ENCODE assay signal across 37 cellular contexts in the genomic region with DNA sequence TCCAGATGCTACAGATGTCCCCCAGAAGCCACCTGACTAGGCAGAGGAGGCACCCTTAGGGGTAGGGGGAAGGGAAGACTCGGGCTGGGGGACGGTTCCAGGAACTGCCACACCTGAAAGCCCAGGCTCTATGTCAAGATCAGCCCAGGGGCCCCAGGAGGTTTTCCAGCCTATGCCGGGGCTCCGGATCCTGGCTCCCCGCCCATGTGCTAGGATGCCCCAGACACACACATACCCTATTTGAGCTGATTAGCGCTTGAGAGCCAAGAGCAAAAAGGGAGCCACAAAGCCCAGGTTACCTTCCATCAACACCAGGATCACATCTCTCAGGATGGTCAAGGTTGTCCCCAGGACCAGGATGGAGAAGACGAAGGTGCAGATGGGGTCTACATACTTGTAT. TPM values are rescaled to one million over a fixed set of nuclear protein-coding genes. Genes with fewer than 3 reads are reported as not detected.
"Had no signal": no experiment of that assay in that cellular context is flagged by ENCODE, and none has a peak within 500 bp of the region (broad histone marks: within the 10 kb centered on the region; RNA-seq: fewer than 3 reads in every experiment).

No MANE protein-coding gene starts in this region.

- ATAC-seq: activated CD8-positive, alpha-beta memory T cell treated with anti-CD3 and anti-CD28 coated beads, Interleukin-2, amount 10 ng/mL, durations not matched to agents 7 days and 5 days; activated CD8-positive, alpha-beta T cell treated with anti-CD3 and anti-CD28 coated beads, Interleukin-2, amount 10 ng/mL, durations not matched to agents 7 days and 5 days; activated naive CD8-positive, alpha-beta T cell treated with anti-CD3 and anti-CD28 coated beads, Interleukin-2, amount 50 U/mL, for 24 hours had no signal

- H3K27ac ChIP-seq: cardiac muscle cell, colonic mucosa, VCaP had no signal

- H3K36me3 ChIP-seq: cardiac muscle cell, colonic mucosa had no signal

- H3K9me3 ChIP-seq: colonic mucosa had no signal

- H3K27ac Mint-ChIP-seq: activated B cell treated with CpG ODN at 0.5 μM for 24 hours; activated CD4-positive, alpha-beta memory T cell treated with anti-CD3 and anti-CD28 coated beads, Interleukin-2, amount 10 ng/mL, durations not matched to agents 7 days and 5 days; activated CD4-positive, alpha-beta T cell treated with anti-CD3 and anti-CD28 coated beads, Interleukin-2, amount 10 ng/mL, durations not matched to agents 24 days and 14 days; activated CD8-positive, alpha-beta memory T cell treated with anti-CD3 and anti-CD28 coated beads, Interleukin-2, amount 10 ng/mL, durations not matched to agents 7 days and 5 days; activated CD8-positive, alpha-beta T cell treated with anti-CD3 and anti-CD28 coated beads, Interleukin-2, amount 10 ng/mL, durations not matched to agents 7 days and 5 days; activated naive CD4-positive, alpha-beta T cell treated with anti-CD3 and anti-CD28 coated beads, Interleukin-2, amount 10 ng/mL, durations not matched to agents 7 days and 5 days; activated naive CD4-positive, alpha-beta T cell treated with anti-CD3 and anti-CD28 coated beads, Interleukin-2, amount 50 U/mL, for 24 hours; activated naive CD8-positive, alpha-beta T cell; activated naive CD8-positive, alpha-beta T cell treated with anti-CD3 and anti-CD28 coated beads, Interleukin-2, amount 10 ng/mL, durations not matched to agents 7 days and 5 days; activated naive CD8-positive, alpha-beta T cell treated with anti-CD3 and anti-CD28 coated beads, Interleukin-2, amount 50 U/mL, for 24 hours; activated T-cell treated with anti-CD3 and anti-CD28 coated beads, Interleukin-2, amount 50 U/mL, for 24 hours; activated T-helper 2 cell treated with anti-CD3 and anti-CD28 coated beads, Interferon-gamma antibody, Interleukin-2, Interleukin-4, amounts not matched to agents 10 μg/mL and 5 μg/mL and 100 μg/mL, durations not matched to agents 14 hours and 24 hours and 36 hours; brain; T-helper 1 cell treated with Interleukin-12 subunit alpha and Interleukin-12 subunit beta and Interleukin-4 antibody, amounts not matched to agents 30 μg/mL and 1 μg/mL, for 36 hours; T-helper 2 cell treated with Interferon-gamma antibody and Interleukin-4, amounts not matched to agents 5 μg/mL and 100 μg/mL, for 36 hours had no signal

- H3K4me1 Mint-ChIP-seq: activated B cell treated with CpG ODN at 0.5 μM for 24 hours; activated CD8-positive, alpha-beta memory T cell treated with anti-CD3 and anti-CD28 coated beads, Interleukin-2, amount 10 ng/mL, durations not matched to agents 7 days and 5 days; activated naive CD4-positive, alpha-beta T cell treated with anti-CD3 and anti-CD28 coated beads, Interleukin-2, amount 50 U/mL, for 24 hours; central memory CD8-positive, alpha-beta T cell had no signal

- H3K9me3 Mint-ChIP-seq: activated B cell treated with CpG ODN at 0.5 μM for 24 hours; activated CD4-positive, alpha-beta memory T cell treated with anti-CD3 and anti-CD28 coated beads, Interleukin-2, amount 10 ng/mL, durations not matched to agents 7 days and 5 days; activated CD4-positive, alpha-beta T cell treated with anti-CD3 and anti-CD28 coated beads, Interleukin-2, amount 10 ng/mL, durations not matched to agents 24 days and 14 days; activated naive CD4-positive, alpha-beta T cell treated with anti-CD3 and anti-CD28 coated beads, Interleukin-2, amount 10 ng/mL, durations not matched to agents 7 days and 5 days; activated naive CD4-positive, alpha-beta T cell treated with anti-CD3 and anti-CD28 coated beads, Interleukin-2, amount 50 U/mL, for 24 hours; activated naive CD8-positive, alpha-beta T cell treated with anti-CD3 and anti-CD28 coated beads, Interleukin-2, amount 10 ng/mL, durations not matched to agents 7 days and 5 days; activated naive CD8-positive, alpha-beta T cell treated with anti-CD3 and anti-CD28 coated beads, Interleukin-2, amount 50 U/mL, for 24 hours; activated T-cell treated with anti-CD3 and anti-CD28 coated beads, Interleukin-2, amount 50 U/mL, for 24 hours; activated T-helper 2 cell treated with anti-CD3 and anti-CD28 coated beads, Interferon-gamma antibody, Interleukin-2, Interleukin-4, amounts not matched to agents 10 μg/mL and 5 μg/mL and 100 μg/mL, durations not matched to agents 14 hours and 24 hours and 36 hours; brain; central memory CD8-positive, alpha-beta T cell; T-helper 1 cell treated with Interleukin-12 subunit alpha and Interleukin-12 subunit beta and Interleukin-4 antibody, amounts not matched to agents 30 μg/mL and 1 μg/mL, for 36 hours; T-helper 2 cell treated with Interferon-gamma antibody and Interleukin-4, amounts not matched to agents 5 μg/mL and 100 μg/mL, for 36 hours had no signal

- FAIRE-seq: astrocyte, bronchial epithelial cell, TTC549 had no signal

- H3K4me3 Mint-ChIP-seq: activated B cell treated with CpG ODN at 0.5 μM for 24 hours; activated CD4-positive, alpha-beta memory T cell treated with anti-CD3 and anti-CD28 coated beads, Interleukin-2, amount 10 ng/mL, durations not matched to agents 7 days and 5 days; activated CD4-positive, alpha-beta T cell treated with anti-CD3 and anti-CD28 coated beads, Interleukin-2, amount 10 ng/mL, durations not matched to agents 24 days and 14 days; activated CD8-positive, alpha-beta memory T cell treated with anti-CD3 and anti-CD28 coated beads, Interleukin-2, amount 10 ng/mL, durations not matched to agents 7 days and 5 days; activated CD8-positive, alpha-beta T cell treated with anti-CD3 and anti-CD28 coated beads, Interleukin-2, amount 10 ng/mL, durations not matched to agents 7 days and 5 days; activated naive CD4-positive, alpha-beta T cell treated with anti-CD3 and anti-CD28 coated beads, Interleukin-2, amount 10 ng/mL, durations not matched to agents 7 days and 5 days; activated naive CD4-positive, alpha-beta T cell treated with anti-CD3 and anti-CD28 coated beads, Interleukin-2, amount 50 U/mL, for 24 hours; activated naive CD8-positive, alpha-beta T cell; activated naive CD8-positive, alpha-beta T cell treated with anti-CD3 and anti-CD28 coated beads, Interleukin-2, amount 10 ng/mL, durations not matched to agents 7 days and 5 days; activated naive CD8-positive, alpha-beta T cell treated with anti-CD3 and anti-CD28 coated beads, Interleukin-2, amount 50 U/mL, for 24 hours; activated T-cell treated with anti-CD3 and anti-CD28 coated beads, Interleukin-2, amount 50 U/mL, for 24 hours; brain; central memory CD8-positive, alpha-beta T cell; T-helper 1 cell treated with Interleukin-12 subunit alpha and Interleukin-12 subunit beta and Interleukin-4 antibody, amounts not matched to agents 30 μg/mL and 1 μg/mL, for 36 hours; T-helper 2 cell treated with Interferon-gamma antibody and Interleukin-4, amounts not matched to agents 5 μg/mL and 100 μg/mL, for 36 hours had no signal

- H3K4me3 ChIP-seq: cardiac muscle cell, colonic mucosa had no signal

- H3K36me3 Mint-ChIP-seq: activated CD8-positive, alpha-beta memory T cell treated with anti-CD3 and anti-CD28 coated beads, Interleukin-2, amount 10 ng/mL, durations not matched to agents 7 days and 5 days; activated naive CD4-positive, alpha-beta T cell treated with anti-CD3 and anti-CD28 coated beads, Interleukin-2, amount 10 ng/mL, durations not matched to agents 7 days and 5 days; activated naive CD4-positive, alpha-beta T cell treated with anti-CD3 and anti-CD28 coated beads, Interleukin-2, amount 50 U/mL, for 24 hours; activated naive CD8-positive, alpha-beta T cell treated with anti-CD3 and anti-CD28 coated beads, Interleukin-2, amount 10 ng/mL, durations not matched to agents 7 days and 5 days; brain had no signal

- DNase-seq: activated B cell treated with CpG ODN at 0.5 μM for 24 hours; activated CD4-positive, alpha-beta memory T cell treated with anti-CD3 and anti-CD28 coated beads, Interleukin-2, amount 10 ng/mL, durations not matched to agents 7 days and 5 days; activated CD4-positive, alpha-beta T cell treated with anti-CD3 and anti-CD28 coated beads for 4 hours; activated CD4-positive, alpha-beta T cell treated with anti-CD3 and anti-CD28 coated beads, Interleukin-2, amount 10 ng/mL, durations not matched to agents 24 days and 14 days; activated CD4-positive, alpha-beta T cell treated with anti-CD3 and anti-CD28 coated beads, Interleukin-2, amount 50 U/mL, for 48 hours; activated CD4-positive, CD25-positive, alpha-beta regulatory T cell treated with anti-CD3 and anti-CD28 coated beads, Interleukin-2, amount 50 U/mL, for 72 hours; activated CD8-positive, alpha-beta memory T cell treated with anti-CD3 and anti-CD28 coated beads for 24 hours; activated CD8-positive, alpha-beta memory T cell treated with anti-CD3 and anti-CD28 coated beads, Interleukin-2, amount 10 ng/mL, durations not matched to agents 7 days and 5 days; activated CD8-positive, alpha-beta memory T cell treated with anti-CD3 and anti-CD28 coated beads, Interleukin-2, amount 50 U/mL, for 48 hours; activated CD8-positive, alpha-beta T cell treated with anti-CD3 and anti-CD28 coated beads, Interleukin-2, amount 10 ng/mL, durations not matched to agents 7 days and 5 days; activated effector memory CD4-positive, alpha-beta T cell treated with Interleukin-2 at 50 U/mL for 16 hours; activated gamma-delta T cell; activated naive CD4-positive, alpha-beta T cell treated with anti-CD3 and anti-CD28 coated beads, Interleukin-2, amount 10 ng/mL, durations not matched to agents 7 days and 5 days; activated naive CD4-positive, alpha-beta T cell treated with Interleukin-2 at 50 U/mL for 16 hours; activated naive CD8-positive, alpha-beta T cell treated with anti-CD3 and anti-CD28 coated beads, Interleukin-2, amount 10 ng/mL, durations not matched to agents 7 days and 5 days; activated naive CD8-positive, alpha-beta T cell treated with anti-CD3 and anti-CD28 coated beads, Interleukin-2, amount 50 U/mL, for 24 hours; activated T-cell treated with anti-CD3 and anti-CD28 coated beads, Interleukin-2, amount 50 U/mL, for 24 hours; activated T-cell treated with anti-CD3 and anti-CD28 coated beads, Interleukin-2, amount 50 U/mL, for 48 hours; amygdala; anterior cingulate cortex; caudate nucleus; cerebellar nuclear complex; colonic mucosa; T-helper 2 cell; T-helper 9 cell had no signal

RNA-seq across cellular contexts. Expression of a gene that starts 4.5 kb away (rescaled TPM):
- total RNA-seq: activated B cell treated with CpG ODN at 0.5 μM for 24 hours; activated CD4-positive, alpha-beta memory T cell treated with anti-CD3 and anti-CD28 coated beads, Interleukin-2, amount 10 ng/mL, durations not matched to agents 7 days and 5 days; activated CD4-positive, alpha-beta T cell treated with anti-CD3 and anti-CD28 coated beads, Interleukin-2, amount 10 ng/mL, durations not matched to agents 24 days and 14 days; activated CD8-positive, alpha-beta memory T cell treated with anti-CD3 and anti-CD28 coated beads, Interleukin-2, amount 10 ng/mL, durations not matched to agents 7 days and 5 days; activated CD8-positive, alpha-beta T cell treated with anti-CD3 and anti-CD28 coated beads, Interleukin-2, amount 10 ng/mL, durations not matched to agents 7 days and 5 days; activated naive CD8-positive, alpha-beta T cell treated with anti-CD3 and anti-CD28 coated beads, Interleukin-2, amount 10 ng/mL, durations not matched to agents 7 days and 5 days; activated T-helper 2 cell treated with anti-CD3 and anti-CD28 coated beads, Interferon-gamma antibody, Interleukin-2, Interleukin-4, amounts not matched to agents 10 μg/mL and 5 μg/mL and 100 μg/mL, durations not matched to agents 14 hours and 24 hours and 36 hours; astrocyte; bronchial epithelial cell had no signal

RNA-seq across cellular contexts. Expression of a gene that starts 19.8 kb away (rescaled TPM):
- total RNA-seq: activated B cell treated with CpG ODN at 0.5 μM for 24 hours; activated CD4-positive, alpha-beta memory T cell treated with anti-CD3 and anti-CD28 coated beads, Interleukin-2, amount 10 ng/mL, durations not matched to agents 7 days and 5 days; activated CD4-positive, alpha-beta T cell treated with anti-CD3 and anti-CD28 coated beads, Interleukin-2, amount 10 ng/mL, durations not matched to agents 24 days and 14 days; activated CD8-positive, alpha-beta memory T cell treated with anti-CD3 and anti-CD28 coated beads, Interleukin-2, amount 10 ng/mL, durations not matched to agents 7 days and 5 days; activated CD8-positive, alpha-beta T cell treated with anti-CD3 and anti-CD28 coated beads, Interleukin-2, amount 10 ng/mL, durations not matched to agents 7 days and 5 days; activated naive CD8-positive, alpha-beta T cell treated with anti-CD3 and anti-CD28 coated beads, Interleukin-2, amount 10 ng/mL, durations not matched to agents 7 days and 5 days; activated T-helper 2 cell treated with anti-CD3 and anti-CD28 coated beads, Interferon-gamma antibody, Interleukin-2, Interleukin-4, amounts not matched to agents 10 μg/mL and 5 μg/mL and 100 μg/mL, durations not matched to agents 14 hours and 24 hours and 36 hours; bronchial epithelial cell had no signal

RNA-seq across cellular contexts. Expression of a gene that starts 26.0 kb away (rescaled TPM):
- total RNA-seq: activated B cell treated with CpG ODN at 0.5 μM for 24 hours; activated CD4-positive, alpha-beta T cell treated with anti-CD3 and anti-CD28 coated beads, Interleukin-2, amount 10 ng/mL, durations not matched to agents 24 days and 14 days; activated CD8-positive, alpha-beta memory T cell treated with anti-CD3 and anti-CD28 coated beads, Interleukin-2, amount 10 ng/mL, durations not matched to agents 7 days and 5 days; activated naive CD8-positive, alpha-beta T cell treated with anti-CD3 and anti-CD28 coated beads, Interleukin-2, amount 10 ng/mL, durations not matched to agents 7 days and 5 days; activated T-helper 2 cell treated with anti-CD3 and anti-CD28 coated beads, Interferon-gamma antibody, Interleukin-2, Interleukin-4, amounts not matched to agents 10 μg/mL and 5 μg/mL and 100 μg/mL, durations not matched to agents 14 hours and 24 hours and 36 hours; astrocyte; bronchial epithelial cell had no signal
